Comparison of ENCODE assay signal across 2 cellular contexts in the genomic region with DNA sequence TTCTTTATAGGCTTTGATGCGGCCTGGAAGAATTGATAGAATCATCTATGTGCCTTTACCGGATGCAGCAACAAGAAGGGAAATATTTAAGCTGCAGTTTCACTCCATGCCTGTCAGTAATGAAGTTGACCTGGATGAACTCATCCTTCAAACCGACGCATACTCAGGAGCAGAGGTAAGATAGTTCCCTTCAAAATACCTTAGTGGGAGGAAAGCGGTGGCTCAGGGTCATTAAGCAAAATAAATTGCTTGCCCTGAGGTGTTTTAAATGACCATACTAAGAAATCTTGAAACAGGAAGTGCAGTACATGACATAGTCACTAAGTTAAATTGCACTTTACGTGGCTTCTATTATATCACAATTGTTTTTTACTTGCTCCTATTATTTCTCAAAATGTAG.
A peak's percentile ranks its signal among the peaks of the same experiment; 100 is the strongest.
TF ChIP-seq lines count a peak whose summit lies in the region.

No MANE protein-coding gene starts in this region.

TF ChIP-seq in IMR-90, 13 proteins besides CTCF, POLR2A, EP300 and RAD21:
- TF ChIP-seq BHLHE40 (IDR thresholded peaks at IDR 0.05; ENCODE audit: low read depth, low read length) (no peak), CEBPB (IDR thresholded peaks at IDR 0.05; ENCODE audit: low read depth, low read length) (no peak), FOS (IDR thresholded peaks at IDR 0.05; ENCODE audit: low read depth, low read length) (no peak), CHD1 (IDR thresholded peaks at IDR 0.05; ENCODE audit: low read depth, low read length) (no peak), SMC3 (IDR thresholded peaks at IDR 0.05; ENCODE audit: low read depth, low read length) (no peak), RFX5 (IDR thresholded peaks at IDR 0.05; ENCODE audit: low read depth, low read length) (no peak), NFE2L2 (IDR thresholded peaks at IDR 0.05; ENCODE audit: low read depth, low read length) (no peak), MAZ (IDR thresholded peaks at IDR 0.05; ENCODE audit: borderline replicate concordance, low read depth, low read length) (no peak), MXI1 (IDR thresholded peaks at IDR 0.05; ENCODE audit: borderline replicate concordance, low read depth, low read length) (no peak), MAFK (IDR thresholded peaks at IDR 0.05; ENCODE audit: low read depth, low read length) (no peak), RCOR1 (IDR thresholded peaks at IDR 0.05; ENCODE audit: insufficient replicate concordance, low read length) (no peak)
- TF ChIP-seq, protein P1, sequence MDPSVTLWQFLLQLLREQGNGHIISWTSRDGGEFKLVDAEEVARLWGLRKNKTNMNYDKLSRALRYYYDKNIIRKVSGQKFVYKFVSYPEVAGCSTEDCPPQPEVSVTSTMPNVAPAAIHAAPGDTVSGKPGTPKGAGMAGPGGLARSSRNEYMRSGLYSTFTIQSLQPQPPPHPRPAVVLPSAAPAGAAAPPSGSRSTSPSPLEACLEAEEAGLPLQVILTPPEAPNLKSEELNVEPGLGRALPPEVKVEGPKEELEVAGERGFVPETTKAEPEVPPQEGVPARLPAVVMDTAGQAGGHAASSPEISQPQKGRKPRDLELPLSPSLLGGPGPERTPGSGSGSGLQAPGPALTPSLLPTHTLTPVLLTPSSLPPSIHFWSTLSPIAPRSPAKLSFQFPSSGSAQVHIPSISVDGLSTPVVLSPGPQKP (IDR thresholded peaks at IDR 0.05; ENCODE audit: borderline replicate concordance, low read depth, low read length): no peak
- TF ChIP-seq, protein P2, sequence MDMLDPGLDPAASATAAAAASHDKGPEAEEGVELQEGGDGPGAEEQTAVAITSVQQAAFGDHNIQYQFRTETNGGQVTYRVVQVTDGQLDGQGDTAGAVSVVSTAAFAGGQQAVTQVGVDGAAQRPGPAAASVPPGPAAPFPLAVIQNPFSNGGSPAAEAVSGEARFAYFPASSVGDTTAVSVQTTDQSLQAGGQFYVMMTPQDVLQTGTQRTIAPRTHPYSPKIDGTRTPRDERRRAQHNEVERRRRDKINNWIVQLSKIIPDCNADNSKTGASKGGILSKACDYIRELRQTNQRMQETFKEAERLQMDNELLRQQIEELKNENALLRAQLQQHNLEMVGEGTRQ (IDR thresholded peaks at IDR 0.05; ENCODE audit: low read depth, low read length): no peak

TF ChIP-seq in GM12878, 131 proteins besides CTCF, POLR2A, EP300 and RAD21:
- TF ChIP-seq CEBPB (IDR thresholded peaks at IDR 0.05; ENCODE audit: borderline replicate concordance in 1 of 2, low read depth in 2 of 2, low read length in 2 of 2) (no peak), SPI1 (IDR thresholded peaks at IDR 0.05; ENCODE audit: borderline replicate concordance, insufficient read depth, low read depth, low read length) (0 out of 2 replicates have a peak, but pooled peaks have one; percentile 12), TCF3 (IDR thresholded peaks at IDR 0.05; ENCODE audit: borderline replicate concordance, insufficient read depth, low read depth, low read length) (no peak)
- TF ChIP-seq, protein P3, sequence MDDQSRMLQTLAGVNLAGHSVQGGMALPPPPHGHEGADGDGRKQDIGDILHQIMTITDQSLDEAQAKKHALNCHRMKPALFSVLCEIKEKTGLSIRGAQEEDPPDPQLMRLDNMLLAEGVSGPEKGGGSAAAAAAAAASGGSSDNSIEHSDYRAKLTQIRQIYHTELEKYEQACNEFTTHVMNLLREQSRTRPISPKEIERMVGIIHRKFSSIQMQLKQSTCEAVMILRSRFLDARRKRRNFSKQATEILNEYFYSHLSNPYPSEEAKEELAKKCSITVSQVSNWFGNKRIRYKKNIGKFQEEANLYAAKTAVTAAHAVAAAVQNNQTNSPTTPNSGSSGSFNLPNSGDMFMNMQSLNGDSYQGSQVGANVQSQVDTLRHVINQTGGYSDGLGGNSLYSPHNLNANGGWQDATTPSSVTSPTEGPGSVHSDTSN (IDR thresholded peaks at IDR 0.05; ENCODE audit: insufficient replicate concordance, low read depth, low read length): no peak
